In the genomic region with DNA sequence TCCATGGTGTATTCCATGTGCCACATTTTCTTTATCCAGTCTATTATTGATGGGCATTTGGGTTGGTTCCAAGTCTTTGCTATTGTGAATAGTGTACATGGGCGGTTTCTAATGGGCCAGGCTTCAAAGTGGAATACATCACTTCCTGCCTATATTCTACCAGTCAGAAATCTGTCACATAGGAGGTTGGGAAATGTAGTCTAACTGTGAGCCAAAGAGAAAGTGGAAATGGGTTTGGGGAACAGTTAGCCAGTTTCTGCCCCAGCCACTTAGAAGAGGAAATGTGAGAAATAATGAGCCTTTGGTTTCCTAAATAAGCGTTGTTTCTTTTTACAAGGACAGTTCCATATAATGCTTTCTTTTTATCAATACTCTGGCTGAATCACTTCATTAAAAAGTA, we compare ENCODE assay signal across 26 cellular contexts.
DNase-seq lines count a peak whose midpoint lies in the region; ATAC-seq, FAIRE-seq and TF ChIP-seq lines count a peak whose summit lies in the region.
"Had no signal": no experiment of that assay in that cellular context is flagged by ENCODE, and none has a peak within 500 bp of the region (broad histone marks: within the 10 kb centered on the region; RNA-seq: fewer than 3 reads in every experiment).

No MANE protein-coding gene starts in this region.

- no peak overlapping the region for H3K4me2 ChIP-seq in GM12878 (ENCODE audit: control insufficient read depth, insufficient read depth)
- no peak overlapping the region for H3K4me2 ChIP-seq in GM23338
- H3K4me2 ChIP-seq: A549, BLaER1 had no signal

- in situ Hi-C loops in GM12878 (cut with MboI), result no loop called here

- H2AFZ ChIP-seq in GM12878 (ENCODE audit: control insufficient read depth, low read depth, low read length) (no peak overlapping the region), GM23338 (no peak overlapping the region)

- H3K27me3 Mint-ChIP-seq in activated T-cell treated with anti-CD3 and anti-CD28 coated beads, Interleukin-2, amount 50 U/mL, for 4 hours (ENCODE audit: low read depth), result peaks cover 4% of the 10 kb centered on the region
- H3K27me3 Mint-ChIP-seq in GM23338 (ENCODE audit: insufficient read depth, low read depth, poor library complexity), result no peaks in the 10 kb centered on the region
- H3K27me3 Mint-ChIP-seq: activated CD4-positive, alpha-beta T cell treated with anti-CD3 and anti-CD28 coated beads, Interleukin-2, amount 10 ng/mL, durations not matched to agents 7 days and 5 days; progenitor cell of endocrine pancreas; stimulated activated naive CD8-positive, alpha-beta T cell treated with anti-CD3 and anti-CD28 coated beads, Interleukin-15, amount 100 ng/mL, for 72 hours; type B pancreatic cell had no signal

- H3K4me1 Mint-ChIP-seq in activated T-cell treated with anti-CD3 and anti-CD28 coated beads, Interleukin-2, amount 50 U/mL, for 4 hours (ENCODE audit: low read depth), result no peaks in the 10 kb centered on the region
- no peaks in the 10 kb centered on the region; the same call in 2 of the 3 replicates for H3K4me1 Mint-ChIP-seq in GM23338
- H3K4me1 Mint-ChIP-seq: activated CD4-positive, alpha-beta T cell treated with anti-CD3 and anti-CD28 coated beads, Interleukin-2, amount 10 ng/mL, durations not matched to agents 7 days and 5 days had no signal

- no peak overlapping the region for H3K27ac Mint-ChIP-seq in GM23338
- H3K27ac Mint-ChIP-seq: activated CD4-positive, alpha-beta T cell treated with anti-CD3 and anti-CD28 coated beads, Interleukin-2, amount 10 ng/mL, durations not matched to agents 7 days and 5 days; H9; progenitor cell of endocrine pancreas; stimulated activated naive CD8-positive, alpha-beta T cell treated with anti-CD3 and anti-CD28 coated beads, Interleukin-15, amount 100 ng/mL, for 72 hours; type B pancreatic cell had no signal

- no peaks in the 10 kb centered on the region for H3K36me3 Mint-ChIP-seq in activated T-cell treated with anti-CD3 and anti-CD28 coated beads, Interleukin-2, amount 50 U/mL, for 4 hours (ENCODE audit: insufficient read depth)
- H3K36me3 Mint-ChIP-seq in GM23338 (ENCODE audit: low read depth), result peaks cover 5% of the 10 kb centered on the region; the same call in 2 of the 3 replicates
- H3K36me3 Mint-ChIP-seq: type B pancreatic cell had no signal

- H3K79me2 ChIP-seq in GM12878 (ENCODE audit: control insufficient read depth, insufficient read depth, low read length), result no peaks in the 10 kb centered on the region
- no peaks in the 10 kb centered on the region for H3K79me2 ChIP-seq in GM23338 (replicated peaks; ENCODE audit: insufficient read depth)

- H3K27me3 ChIP-seq in GM12878 (replicated peaks in 1 of 2; ENCODE audit: control insufficient read depth in 2 of 2, insufficient read depth in 2 of 2, low read length in 1 of 2) (no peaks in the 10 kb centered on the region; a peak in 1 of 4 replicates), GM23338 (ENCODE audit: insufficient read depth) (no peaks in the 10 kb centered on the region)
- H3K27me3 ChIP-seq: gastrocnemius medialis had no signal

- H3K9me3 ChIP-seq in GM12878 (replicated peaks; ENCODE audit: control insufficient read depth, insufficient read depth, low read length), result no peaks in the 10 kb centered on the region; the same call in 2 of the 3 replicates
- H3K9me3 ChIP-seq: A549, BLaER1, gastrocnemius medialis had no signal

- TF ChIP-seq EP300 in GM12878 (IDR thresholded peaks at IDR 0.05; ENCODE audit: borderline replicate concordance in 1 of 2, control insufficient read depth in 1 of 2, low read depth in 2 of 2, low read length in 2 of 2), result no peak

- H3F3A ChIP-seq in GM23338 (replicated peaks; ENCODE audit: low read depth), result no peaks in the 10 kb centered on the region

- ATAC-seq in HG03175 (IDR thresholded peaks at IDR 0.05; ENCODE audit: unreplicated experiment) (peak; percentile 58), GM12878 (peak; percentile 70), GM23338 (no peak)
- ATAC-seq in activated T-cell treated with anti-CD3 and anti-CD28 coated beads, Interleukin-2, amount 50 U/mL, for 4 hours, result no peak
- ATAC-seq: A549; gastrocnemius medialis; stimulated activated naive CD8-positive, alpha-beta T cell treated with anti-CD3 and anti-CD28 coated beads, Interleukin-15, amount 100 ng/mL, for 72 hours had no signal

- WGBS in GM12878 (ENCODE audit: insufficient coverage, insufficient replicate concordance, low lambda C conversion rate, missing lambda C conversion rate), result 38% methylated on average over 2 of the region's 2 CpGs

- intact Hi-C loops in GM12878 (cut with micrococcal nuclease; ENCODE audit: unreplicated experiment), result loop anchor here (10.0 kb wide), 1 partner anchor 365 kb away; no protein-coding TSS in a partner anchor

- H3K4me3 ChIP-seq in GM12878 (no peak overlapping the region), GM23338 (no peak overlapping the region)
- H3K4me3 ChIP-seq: A549, BLaER1, gastrocnemius medialis had no signal

- H3K4me1 ChIP-seq in GM12878 (ENCODE audit: control insufficient read depth, insufficient read depth, low read length) (no peaks in the 10 kb centered on the region), GM23338 (ENCODE audit: insufficient read depth) (no peaks in the 10 kb centered on the region)
- H3K4me1 ChIP-seq: A549, BLaER1, gastrocnemius medialis had no signal

- no peak for TF ChIP-seq RAD21 in GM12878 (IDR thresholded peaks at IDR 0.05; ENCODE audit: insufficient read depth, low read depth, low read length)

- CTCF ChIA-PET in GM12878 (lab: Yijun Ruan, JAX), result interaction anchor here (0.9 kb wide), 1 partner anchor 10 kb away, joined by 3 read pairs; no protein-coding TSS in a partner anchor

- no TSS peak for BruUV-seq in GM12878 (replicated peaks; lab: Mats Ljungman, UMichigan)

- RAD21 ChIA-PET in GM12878 (lab: Charles Lee; ENCODE audit: unreplicated experiment), result interaction anchor here (1.2 kb wide), 1 partner anchor 84 kb away, joined by 3 read pairs; no protein-coding TSS in a partner anchor

- no peak for TF ChIP-seq POLR2A in GM12878 (IDR thresholded peaks at IDR 0.05; ENCODE audit: low read depth, low read length)

- DNase-seq in CD1c-positive myeloid dendritic cell (ENCODE audit: extremely low spot score) (peak; percentile 66), GM19239 (ENCODE audit: insufficient read length, low spot score) (peak; percentile 10), GM12878 (ENCODE audit: low read depth, low spot score) (no peak), mucosa of gallbladder (ENCODE audit: low spot score) (no peak), cortex of kidney (lab: John Stamatoyannopoulos, UW) (no peak), GM23338 (ENCODE audit: low spot score) (no peak)
- no peak for DNase-seq in activated T-cell treated with anti-CD3 and anti-CD28 coated beads, Interleukin-2, amount 50 U/mL, for 4 hours
- DNase-seq: activated CD4-positive, alpha-beta T cell treated with anti-CD3 and anti-CD28 coated beads, Interleukin-2, amount 10 ng/mL, durations not matched to agents 7 days and 5 days; activated CD8-positive, alpha-beta memory T cell treated with anti-CD3 and anti-CD28 coated beads, Interleukin-2, amount 50 U/mL, for 4 hours; activated gamma-delta T cell treated with Interleukin-2 at 50 U/mL for 16 hours; amygdala; central memory CD4-positive, alpha-beta T cell; gastrocnemius medialis; H9; KBM-7; mesendoderm; NCI-H1105 treated with DMSO at 0.1 percent for 48 hours; NCI-H2081 treated with DMSO at 0.1 percent for 48 hours; NCI-H510A treated with DMSO at 0.1 percent for 48 hours; stimulated activated naive CD8-positive, alpha-beta T cell treated with anti-CD3 and anti-CD28 coated beads, Interleukin-15, amount 100 ng/mL, for 72 hours had no signal

- TF ChIP-seq CTCF in GM12878 (IDR thresholded peaks at IDR 0.05 in 2 of 3, conservative IDR thresholded peaks at IDR 0.05 in 1 of 3; ENCODE audit: control insufficient read depth in 2 of 3, extremely low read depth in 1 of 3, insufficient read depth in 1 of 3, low read depth in 3 of 3, low read length in 3 of 3) (no peak), GM23338 (conservative IDR thresholded peaks at IDR 0.05; ENCODE audit: low read depth in 2 of 2) (no peak)

- no peaks in the 10 kb centered on the region for H4K20me1 ChIP-seq in GM12878 (ENCODE audit: control insufficient read depth, insufficient read depth)
- H4K20me1 ChIP-seq in GM23338 (replicated peaks; ENCODE audit: insufficient read depth), result no peaks in the 10 kb centered on the region

- FAIRE-seq in GM19239 (lab: Jason Lieb, UNC) (peak; percentile 86), GM12878 (lab: Jason Lieb, UNC) (no peak)
- FAIRE-seq: A549, D721Med had no signal

- SMC1A ChIA-PET in GM12878 (lab: Charles Lee; ENCODE audit: uncharacterized antibody, unreplicated experiment), result interaction anchor here (1.1 kb wide), 1 partner anchor 31 kb away, joined by 3 read pairs; no protein-coding TSS in a partner anchor

- H3K4me3 Mint-ChIP-seq in activated T-cell treated with anti-CD3 and anti-CD28 coated beads, Interleukin-2, amount 50 U/mL, for 4 hours, result no peak overlapping the region
- H3K4me3 Mint-ChIP-seq in GM23338, result no peak overlapping the region
- H3K4me3 Mint-ChIP-seq: activated CD4-positive, alpha-beta T cell treated with anti-CD3 and anti-CD28 coated beads, Interleukin-2, amount 10 ng/mL, durations not matched to agents 7 days and 5 days; H9; stimulated activated naive CD8-positive, alpha-beta T cell treated with anti-CD3 and anti-CD28 coated beads, Interleukin-15, amount 100 ng/mL, for 72 hours; type B pancreatic cell had no signal

- POLR2A ChIA-PET in GM12878 (lab: Charles Lee), result no interaction called here

- no peaks in the 10 kb centered on the region for H3K9me3 Mint-ChIP-seq in activated T-cell treated with anti-CD3 and anti-CD28 coated beads, Interleukin-2, amount 50 U/mL, for 4 hours
- H3K9me3 Mint-ChIP-seq in GM23338, result no peaks in the 10 kb centered on the region; the same call in 2 of the 3 replicates
- H3K9me3 Mint-ChIP-seq: activated CD4-positive, alpha-beta T cell treated with anti-CD3 and anti-CD28 coated beads, Interleukin-2, amount 10 ng/mL, durations not matched to agents 7 days and 5 days; type B pancreatic cell had no signal

- H3K36me3 ChIP-seq in GM12878 (ENCODE audit: control insufficient read depth in 2 of 2, insufficient read depth in 2 of 2, low read length in 1 of 2) (no peaks in the 10 kb centered on the region), GM23338 (ENCODE audit: insufficient read depth) (no peaks in the 10 kb centered on the region)
- H3K36me3 ChIP-seq: BLaER1, gastrocnemius medialis had no signal

- 0 out of 2 replicates have a peak, but pooled peaks cover 8% of the 10 kb centered on the region for H3K9me2 ChIP-seq in GM23338 (ENCODE audit: insufficient read depth)

- H3K27ac ChIP-seq in GM12878 (ENCODE audit: control insufficient read depth, insufficient read depth), result no peak overlapping the region
- no peak overlapping the region for H3K27ac ChIP-seq in GM23338 (ENCODE audit: low read depth)
- H3K27ac ChIP-seq: A549, BLaER1, gastrocnemius medialis had no signal

- H3K9ac ChIP-seq in GM12878 (ENCODE audit: control insufficient read depth, insufficient read depth, low read length), result no peak overlapping the region
- H3K9ac ChIP-seq: BLaER1 had no signal

TF ChIP-seq in GM12878, 131 proteins besides CTCF, POLR2A, EP300 and RAD21 (continues in another document):
- peak; percentile 21 for TF ChIP-seq SIX5 (IDR thresholded peaks at IDR 0.05; ENCODE audit: low read depth, low read length, severe bottlenecking)

TF ChIP-seq in GM23338, 12 proteins besides CTCF, POLR2A, EP300 and RAD21 (continues in another document):
- TF ChIP-seq POLR2AphosphoS5 (IDR thresholded peaks at IDR 0.05; ENCODE audit: low read depth) (no peak), JUNB (IDR thresholded peaks at IDR 0.05; ENCODE audit: unreplicated experiment) (no peak)

Comparison
In these comparisons a context has a peak if more than half of its experiments do, and no peak if none do; other contexts are left out.
1. DNase-seq: peak in CD1c-positive myeloid dendritic cell (single experiment) and GM19239 (single experiment); none in GM12878 (single experiment), activated T-cell treated with anti-CD3 and anti-CD28 coated beads, Interleukin-2, amount 50 U/mL, for 4 hours (single experiment), mucosa of gallbladder (single experiment), cortex of kidney (single experiment) and GM23338 (single experiment).
2. ATAC-seq: peak in HG03175 (single experiment) and GM12878 (single experiment); none in activated T-cell treated with anti-CD3 and anti-CD28 coated beads, Interleukin-2, amount 50 U/mL, for 4 hours (0 of 2) and GM23338 (single experiment).